1 cellular context compared by ENCODE assay signal in genomic region chr5:160399402-160400353, GRCh38.
A peak's percentile ranks its signal among the peaks of the same experiment; 100 is the strongest.
TF ChIP-seq lines count a peak whose summit lies in the region.

Gene FAM200C (minus strand): TSS chr5:160400054. CDS start chr5:160395490, 4,564 bp downstream.

TF ChIP-seq in K562, 482 proteins besides CTCF, POLR2A, EP300 and RAD21 (continued from another document and continues in another):
- TF ChIP-seq, protein P1, sequence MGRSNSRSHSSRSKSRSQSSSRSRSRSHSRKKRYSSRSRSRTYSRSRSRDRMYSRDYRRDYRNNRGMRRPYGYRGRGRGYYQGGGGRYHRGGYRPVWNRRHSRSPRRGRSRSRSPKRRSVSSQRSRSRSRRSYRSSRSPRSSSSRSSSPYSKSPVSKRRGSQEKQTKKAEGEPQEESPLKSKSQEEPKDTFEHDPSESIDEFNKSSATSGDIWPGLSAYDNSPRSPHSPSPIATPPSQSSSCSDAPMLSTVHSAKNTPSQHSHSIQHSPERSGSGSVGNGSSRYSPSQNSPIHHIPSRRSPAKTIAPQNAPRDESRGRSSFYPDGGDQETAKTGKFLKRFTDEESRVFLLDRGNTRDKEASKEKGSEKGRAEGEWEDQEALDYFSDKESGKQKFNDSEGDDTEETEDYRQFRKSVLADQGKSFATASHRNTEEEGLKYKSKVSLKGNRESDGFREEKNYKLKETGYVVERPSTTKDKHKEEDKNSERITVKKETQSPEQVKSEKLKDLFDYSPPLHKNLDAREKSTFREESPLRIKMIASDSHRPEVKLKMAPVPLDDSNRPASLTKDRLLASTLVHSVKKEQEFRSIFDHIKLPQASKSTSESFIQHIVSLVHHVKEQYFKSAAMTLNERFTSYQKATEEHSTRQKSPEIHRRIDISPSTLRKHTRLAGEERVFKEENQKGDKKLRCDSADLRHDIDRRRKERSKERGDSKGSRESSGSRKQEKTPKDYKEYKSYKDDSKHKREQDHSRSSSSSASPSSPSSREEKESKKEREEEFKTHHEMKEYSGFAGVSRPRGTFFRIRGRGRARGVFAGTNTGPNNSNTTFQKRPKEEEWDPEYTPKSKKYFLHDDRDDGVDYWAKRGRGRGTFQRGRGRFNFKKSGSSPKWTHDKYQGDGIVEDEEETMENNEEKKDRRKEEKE (IDR thresholded peaks at IDR 0.05; ENCODE audit: borderline replicate concordance in 1 of 2, control insufficient read depth in 1 of 2, low read depth in 2 of 2, low read length in 1 of 2) = no peak
- peak; percentile 25; the same call in 1 of the 2 replicates for TF ChIP-seq NFIC (IDR thresholded peaks at IDR 0.05)
- peak; percentile 90 for TF ChIP-seq EP400 (IDR thresholded peaks at IDR 0.05)
- peak; percentile 98 for TF ChIP-seq PHF8 (IDR thresholded peaks at IDR 0.05; ENCODE audit: borderline replicate concordance, low read length)
- TF ChIP-seq PATZ1 (CRISPR knock-in tag; IDR thresholded peaks at IDR 0.05; ENCODE audit: borderline replicate concordance) = no peak
- TF ChIP-seq TAF9B (IDR thresholded peaks at IDR 0.05; ENCODE audit: partially characterized antibody) = peak; percentile 57
- TF ChIP-seq, protein P2, sequence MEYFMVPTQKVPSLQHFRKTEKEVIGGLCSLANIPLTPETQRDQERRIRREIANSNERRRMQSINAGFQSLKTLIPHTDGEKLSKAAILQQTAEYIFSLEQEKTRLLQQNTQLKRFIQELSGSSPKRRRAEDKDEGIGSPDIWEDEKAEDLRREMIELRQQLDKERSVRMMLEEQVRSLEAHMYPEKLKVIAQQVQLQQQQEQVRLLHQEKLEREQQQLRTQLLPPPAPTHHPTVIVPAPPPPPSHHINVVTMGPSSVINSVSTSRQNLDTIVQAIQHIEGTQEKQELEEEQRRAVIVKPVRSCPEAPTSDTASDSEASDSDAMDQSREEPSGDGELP (CRISPR knock-in tag; IDR thresholded peaks at IDR 0.05; ENCODE audit: borderline replicate concordance) = peak; percentile 96
- TF ChIP-seq ZNF384 (IDR thresholded peaks at IDR 0.05; ENCODE audit: low read depth, low read length) = peak; percentile 94
- TF ChIP-seq SMARCA4 (IDR thresholded peaks at IDR 0.05) = peak; percentile 52; the same call in 1 of the 2 replicates
- no peak for TF ChIP-seq ZNF408 (CRISPR knock-in tag; IDR thresholded peaks at IDR 0.05; ENCODE audit: low read depth)
- TF ChIP-seq HDAC1 (IDR thresholded peaks at IDR 0.05) = peak in 1 of 2 experiments; percentile 47; a peak in 1 of 4 replicates
- no peak for TF ChIP-seq CTCFL (IDR thresholded peaks at IDR 0.05; ENCODE audit: borderline replicate concordance, insufficient read depth, low read depth, low read length, poor library complexity, severe bottlenecking)
- no peak for TF ChIP-seq SMC3 (conservative IDR thresholded peaks at IDR 0.05; ENCODE audit: insufficient read depth, low read depth, low read length)
- TF ChIP-seq ZFX (CRISPR knock-in tag; IDR thresholded peaks at IDR 0.05) = peak; percentile 100
- TF ChIP-seq MAZ (CRISPR knock-in tag; conservative IDR thresholded peaks at IDR 0.05 in 1 of 2, IDR thresholded peaks at IDR 0.05 in 1 of 2) = peak in 1 of 2 experiments; percentile 65; a peak in 2 of 4 replicates
- no peak for TF ChIP-seq SREBF1 (IDR thresholded peaks at IDR 0.05; ENCODE audit: borderline replicate concordance, low read depth, low read length)
- TF ChIP-seq, protein P3, sequence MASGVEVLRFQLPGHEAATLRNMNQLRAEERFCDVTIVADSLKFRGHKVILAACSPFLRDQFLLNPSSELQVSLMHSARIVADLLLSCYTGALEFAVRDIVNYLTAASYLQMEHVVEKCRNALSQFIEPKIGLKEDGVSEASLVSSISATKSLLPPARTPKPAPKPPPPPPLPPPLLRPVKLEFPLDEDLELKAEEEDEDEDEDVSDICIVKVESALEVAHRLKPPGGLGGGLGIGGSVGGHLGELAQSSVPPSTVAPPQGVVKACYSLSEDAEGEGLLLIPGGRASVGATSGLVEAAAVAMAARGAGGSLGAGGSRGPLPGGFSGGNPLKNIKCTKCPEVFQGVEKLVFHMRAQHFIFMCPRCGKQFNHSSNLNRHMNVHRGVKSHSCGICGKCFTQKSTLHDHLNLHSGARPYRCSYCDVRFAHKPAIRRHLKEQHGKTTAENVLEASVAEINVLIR (CRISPR knock-in tag; IDR thresholded peaks at IDR 0.05) = no peak
- TF ChIP-seq NRF1 (conservative IDR thresholded peaks at IDR 0.05 in 1 of 2, IDR thresholded peaks at IDR 0.05 in 1 of 2) = peak; percentile 94 to 95
- TF ChIP-seq SRF (CRISPR knock-in tag; IDR thresholded peaks at IDR 0.05) = 0 out of 4 replicates have a peak, but pooled peaks of 1 of the 2 experiments have one; percentile 35
- no peak for TF ChIP-seq ELF2 (CRISPR knock-in tag; IDR thresholded peaks at IDR 0.05)
- TF ChIP-seq, protein P4, sequence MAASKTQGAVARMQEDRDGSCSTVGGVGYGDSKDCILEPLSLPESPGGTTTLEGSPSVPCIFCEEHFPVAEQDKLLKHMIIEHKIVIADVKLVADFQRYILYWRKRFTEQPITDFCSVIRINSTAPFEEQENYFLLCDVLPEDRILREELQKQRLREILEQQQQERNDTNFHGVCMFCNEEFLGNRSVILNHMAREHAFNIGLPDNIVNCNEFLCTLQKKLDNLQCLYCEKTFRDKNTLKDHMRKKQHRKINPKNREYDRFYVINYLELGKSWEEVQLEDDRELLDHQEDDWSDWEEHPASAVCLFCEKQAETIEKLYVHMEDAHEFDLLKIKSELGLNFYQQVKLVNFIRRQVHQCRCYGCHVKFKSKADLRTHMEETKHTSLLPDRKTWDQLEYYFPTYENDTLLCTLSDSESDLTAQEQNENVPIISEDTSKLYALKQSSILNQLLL (CRISPR knock-in tag; IDR thresholded peaks at IDR 0.05; ENCODE audit: borderline replicate concordance) = no peak
- no peak for TF ChIP-seq GTF2A2 (tag; IDR thresholded peaks at IDR 0.05)
- TF ChIP-seq NR2C2 (CRISPR knock-in tag; IDR thresholded peaks at IDR 0.05) = no peak
- TF ChIP-seq NR2C2 (tag; IDR thresholded peaks at IDR 0.05) = no peak; the same call in 1 of the 2 replicates
- TF ChIP-seq, protein P5, sequence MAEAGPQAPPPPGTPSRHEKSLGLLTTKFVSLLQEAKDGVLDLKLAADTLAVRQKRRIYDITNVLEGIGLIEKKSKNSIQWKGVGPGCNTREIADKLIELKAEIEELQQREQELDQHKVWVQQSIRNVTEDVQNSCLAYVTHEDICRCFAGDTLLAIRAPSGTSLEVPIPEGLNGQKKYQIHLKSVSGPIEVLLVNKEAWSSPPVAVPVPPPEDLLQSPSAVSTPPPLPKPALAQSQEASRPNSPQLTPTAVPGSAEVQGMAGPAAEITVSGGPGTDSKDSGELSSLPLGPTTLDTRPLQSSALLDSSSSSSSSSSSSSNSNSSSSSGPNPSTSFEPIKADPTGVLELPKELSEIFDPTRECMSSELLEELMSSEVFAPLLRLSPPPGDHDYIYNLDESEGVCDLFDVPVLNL (CRISPR knock-in tag; IDR thresholded peaks at IDR 0.05; ENCODE audit: low read depth) = no peak
- TF ChIP-seq ZNF561 (CRISPR knock-in tag; conservative IDR thresholded peaks at IDR 0.05) = no peak
- TF ChIP-seq, protein P6, sequence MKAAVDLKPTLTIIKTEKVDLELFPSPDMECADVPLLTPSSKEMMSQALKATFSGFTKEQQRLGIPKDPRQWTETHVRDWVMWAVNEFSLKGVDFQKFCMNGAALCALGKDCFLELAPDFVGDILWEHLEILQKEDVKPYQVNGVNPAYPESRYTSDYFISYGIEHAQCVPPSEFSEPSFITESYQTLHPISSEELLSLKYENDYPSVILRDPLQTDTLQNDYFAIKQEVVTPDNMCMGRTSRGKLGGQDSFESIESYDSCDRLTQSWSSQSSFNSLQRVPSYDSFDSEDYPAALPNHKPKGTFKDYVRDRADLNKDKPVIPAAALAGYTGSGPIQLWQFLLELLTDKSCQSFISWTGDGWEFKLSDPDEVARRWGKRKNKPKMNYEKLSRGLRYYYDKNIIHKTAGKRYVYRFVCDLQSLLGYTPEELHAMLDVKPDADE (conservative IDR thresholded peaks at IDR 0.05; ENCODE audit: control insufficient read depth, low read depth, low read length) = no peak; the same call in 1 of the 2 replicates
- TF ChIP-seq, protein P7, sequence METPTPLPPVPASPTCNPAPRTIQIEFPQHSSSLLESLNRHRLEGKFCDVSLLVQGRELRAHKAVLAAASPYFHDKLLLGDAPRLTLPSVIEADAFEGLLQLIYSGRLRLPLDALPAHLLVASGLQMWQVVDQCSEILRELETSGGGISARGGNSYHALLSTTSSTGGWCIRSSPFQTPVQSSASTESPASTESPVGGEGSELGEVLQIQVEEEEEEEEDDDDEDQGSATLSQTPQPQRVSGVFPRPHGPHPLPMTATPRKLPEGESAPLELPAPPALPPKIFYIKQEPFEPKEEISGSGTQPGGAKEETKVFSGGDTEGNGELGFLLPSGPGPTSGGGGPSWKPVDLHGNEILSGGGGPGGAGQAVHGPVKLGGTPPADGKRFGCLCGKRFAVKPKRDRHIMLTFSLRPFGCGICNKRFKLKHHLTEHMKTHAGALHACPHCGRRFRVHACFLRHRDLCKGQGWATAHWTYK (CRISPR knock-in tag; IDR thresholded peaks at IDR 0.05) = no peak
- no peak for TF ChIP-seq GTF2E2 (tag; IDR thresholded peaks at IDR 0.05)
- peak; percentile 47; the same call in 1 of the 2 replicates for TF ChIP-seq ARID1B (IDR thresholded peaks at IDR 0.05)
- TF ChIP-seq CHD1 (IDR thresholded peaks at IDR 0.05; ENCODE audit: low read length) = no peak
- TF ChIP-seq NFE2L1 (tag; IDR thresholded peaks at IDR 0.05; ENCODE audit: borderline replicate concordance, low read depth) = no peak
- TF ChIP-seq SUPT5H (IDR thresholded peaks at IDR 0.05) = peak; percentile 94
- TF ChIP-seq ZNF586 (CRISPR knock-in tag; conservative IDR thresholded peaks at IDR 0.05) = no peak
- TF ChIP-seq TEAD1 (CRISPR knock-in tag; IDR thresholded peaks at IDR 0.05) = no peak
- TF ChIP-seq SMAD4 (CRISPR knock-in tag; conservative IDR thresholded peaks at IDR 0.05) = peak; percentile 57; the same call in 1 of the 2 replicates
- TF ChIP-seq GABPB1 (CRISPR knock-in tag; IDR thresholded peaks at IDR 0.05) = peak; percentile 50; the same call in 1 of the 2 replicates
- TF ChIP-seq HDAC2 (IDR thresholded peaks at IDR 0.05) = peak; percentile 71
- no peak for TF ChIP-seq RBM17 (IDR thresholded peaks at IDR 0.05; ENCODE audit: borderline replicate concordance, low read depth, low read length)
- TF ChIP-seq ZNF395 (CRISPR knock-in tag; IDR thresholded peaks at IDR 0.05) = peak; percentile 52; the same call in 1 of the 2 replicates
- TF ChIP-seq NFYB (IDR thresholded peaks at IDR 0.05; ENCODE audit: extremely low read depth, insufficient read length) = no peak
- TF ChIP-seq PHB (CRISPR knock-in tag; IDR thresholded peaks at IDR 0.05) = no peak
- no peak for TF ChIP-seq ELK1 (CRISPR knock-in tag; IDR thresholded peaks at IDR 0.05)
